ENCODE assay signal across 15 cellular contexts in the genomic region with DNA sequence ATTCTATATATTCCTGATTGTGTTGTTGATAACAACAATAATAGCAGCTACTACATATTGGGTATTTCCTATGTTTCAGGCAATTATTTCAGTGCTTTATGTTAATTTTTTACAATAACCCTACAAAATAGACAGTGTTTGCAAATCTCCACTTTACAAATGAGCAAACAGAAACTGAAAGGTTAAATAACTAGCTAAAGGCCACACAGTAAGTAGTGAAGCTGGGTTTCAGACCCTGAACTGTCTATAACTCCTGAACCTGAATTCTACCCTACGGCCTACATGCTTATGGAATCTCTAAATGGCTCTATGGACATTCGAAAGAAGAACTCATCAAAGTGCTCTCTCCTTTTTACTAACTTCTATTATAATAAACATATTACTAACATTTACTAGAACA. TPM values are rescaled to one million over a fixed set of nuclear protein-coding genes. Genes with fewer than 3 reads are reported as not detected.
A peak's percentile ranks its signal among the peaks of the same experiment; 100 is the strongest.
DNase-seq lines count a peak whose midpoint lies in the region; ATAC-seq and TF ChIP-seq lines count a peak whose summit lies in the region.
"Had no signal": no experiment of that assay in that cellular context is flagged by ENCODE, and none has a peak within 500 bp of the region (broad histone marks: within the 10 kb centered on the region; RNA-seq: fewer than 3 reads in every experiment).

No MANE protein-coding gene starts in this region.

- no peaks in the 10 kb centered on the region for H3K27me3 ChIP-seq in PC-3 (ENCODE audit: low read length)
- H3K27me3 ChIP-seq: testis had no signal

- no peak overlapping the region for H3K4me2 ChIP-seq in PC-3 (ENCODE audit: low read length)

- CTCF ChIA-PET in PC-3 (lab: Charles Lee), result no interaction called here

- no peak overlapping the region for H3K9ac ChIP-seq in PC-3 (ENCODE audit: low read length)

- ATAC-seq in GM18508 (IDR thresholded peaks at IDR 0.05; ENCODE audit: insufficient read depth, unreplicated experiment) (peak; percentile 75), GM19468 (IDR thresholded peaks at IDR 0.05; ENCODE audit: extremely low read depth, unreplicated experiment) (peak; percentile 86), HG02763 (IDR thresholded peaks at IDR 0.05; ENCODE audit: unreplicated experiment) (peak; percentile 76), HG03442 (IDR thresholded peaks at IDR 0.05; ENCODE audit: unreplicated experiment) (peak; percentile 50), PC-3 (no peak)
- ATAC-seq: Panc1 had no signal

- intact Hi-C loops in PC-3 (cut with micrococcal nuclease), result no loop called here

- H3K4me1 ChIP-seq in PC-3 (ENCODE audit: insufficient read depth, low read length), result no peaks in the 10 kb centered on the region
- H3K4me1 ChIP-seq: testis had no signal

- TF ChIP-seq CTCF in PC-3 (conservative IDR thresholded peaks at IDR 0.05; ENCODE audit: low read depth, low read length), result no peak

- no peak overlapping the region for H2AFZ ChIP-seq in PC-3 (ENCODE audit: low read length)

- no peaks in the 10 kb centered on the region for H3K79me2 ChIP-seq in PC-3 (ENCODE audit: low read length)

- no peaks in the 10 kb centered on the region for H3K9me2 ChIP-seq in PC-3 (replicated peaks; ENCODE audit: low read length)

- H3K27ac ChIP-seq in PC-3 (ENCODE audit: low read length), result no peak overlapping the region
- H3K27ac ChIP-seq: testis had no signal

- no peaks in the 10 kb centered on the region for H4K20me1 ChIP-seq in PC-3 (ENCODE audit: low read length)

- no peaks in the 10 kb centered on the region for H3K36me3 ChIP-seq in PC-3 (ENCODE audit: low read depth, low read length)
- H3K36me3 ChIP-seq: left ventricle myocardium inferior had no signal

- BruUV-seq in PC-3 (replicated peaks; lab: Mats Ljungman, UMichigan), result no TSS peak

- POLR2A ChIA-PET in PC-3 (lab: Charles Lee; ENCODE audit: unreplicated experiment), result no interaction called here

- no peaks in the 10 kb centered on the region for H3K9me3 ChIP-seq in PC-3 (ENCODE audit: low read length)
- H3K9me3 ChIP-seq: left ventricle myocardium inferior, testis had no signal

- no peaks in the 10 kb centered on the region for H3F3A ChIP-seq in PC-3 (ENCODE audit: low read length, unreplicated experiment)

- H3K4me3 ChIP-seq in PC-3 (ENCODE audit: low read length), result no peak overlapping the region
- H3K4me3 ChIP-seq: left ventricle myocardium inferior, testis had no signal

- DNase-seq in NCI-H2029 (lab: John Stamatoyannopoulos, UW) (no peak), NCI-H146 (lab: John Stamatoyannopoulos, UW) (no peak), PC-3 (no peak), NCI-H1930 (lab: John Stamatoyannopoulos, UW) (no peak)
- DNase-seq: activated B cell treated with CpG ODN at 0.5 μM for 24 hours; activated naive CD4-positive, alpha-beta T cell treated with Interleukin-2 at 50 U/mL for 16 hours; left ventricle myocardium inferior; naive B cell; NCI-H446 treated with DMSO at 0.1 percent for 48 hours; testis had no signal

RNA-seq across cellular contexts. Expression of a gene that starts 19.7 kb away (rescaled TPM):
- 30.2 and 38.9 TPM in 2 replicates for total RNA-seq in PC-3 (2014; rRNA removed)
